ENCODE assay signal across 9 cellular contexts in the genomic region with DNA sequence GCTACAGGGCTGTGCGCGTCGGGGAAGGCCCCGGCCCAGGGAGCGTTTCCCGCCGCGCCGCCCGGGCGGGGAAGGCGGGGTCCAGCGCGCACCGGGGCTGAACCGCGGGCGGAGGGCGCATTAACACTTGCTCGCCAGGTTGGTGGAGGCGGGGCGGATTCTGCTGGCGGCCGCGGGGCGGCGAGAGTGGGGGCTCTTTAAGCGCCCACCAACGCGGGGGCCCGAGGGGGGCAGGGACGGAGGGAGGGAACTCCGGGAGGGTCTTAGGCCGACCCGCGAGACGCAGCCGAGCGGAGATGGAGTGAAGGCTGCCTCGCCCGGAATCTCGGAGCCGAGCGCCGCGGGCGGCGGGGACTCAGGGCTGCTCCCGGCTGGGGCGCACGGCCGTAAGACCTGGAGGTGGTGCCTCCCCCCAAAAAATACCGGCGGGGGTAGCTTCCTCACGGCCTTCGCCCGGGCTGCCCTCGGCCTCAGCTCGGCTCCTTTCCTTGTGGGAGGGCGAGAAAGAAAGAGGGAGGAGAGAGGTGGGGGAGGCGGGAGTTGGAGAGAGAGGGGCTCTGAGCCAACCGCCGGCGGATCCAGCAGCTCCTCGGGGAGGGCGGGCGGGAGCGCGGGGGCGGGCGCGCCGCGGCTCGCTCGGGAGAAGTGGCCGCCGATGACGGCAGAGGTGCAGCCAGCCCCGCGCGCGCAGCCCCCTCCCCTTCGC. TPM values are rescaled to one million over a fixed set of nuclear protein-coding genes. Genes with fewer than 3 reads are reported as not detected.
DNase-seq lines count a peak whose midpoint lies in the region; ATAC-seq and TF ChIP-seq lines count a peak whose summit lies in the region.
"Had no signal": no experiment of that assay in that cellular context is flagged by ENCODE, and none has a peak within 500 bp of the region (broad histone marks: within the 10 kb centered on the region; RNA-seq: fewer than 3 reads in every experiment).

No MANE protein-coding gene starts in this region.

- H3K4me1 ChIP-seq in Panc1 (ENCODE audit: control insufficient read depth, insufficient read depth, low read length) (no peaks in the 10 kb centered on the region), trophoblast cell (ENCODE audit: control insufficient read depth in 1 of 2, insufficient read depth in 2 of 2, low read length in 2 of 2) (peaks cover 3 to 13% of the 10 kb centered on the region in 2 experiments)

- H2BK12ac ChIP-seq in trophoblast cell (ENCODE audit: low read length) = no peak overlapping the region

- no peak overlapping the region for H4K91ac ChIP-seq in trophoblast cell (ENCODE audit: low read depth, low read length)

- peaks cover 4% of the 10 kb centered on the region; the same call in 1 of the 2 replicates for H3K36me3 ChIP-seq in Panc1 (ENCODE audit: control insufficient read depth, insufficient read depth, low read length)
- no peaks in the 10 kb centered on the region for H3K36me3 ChIP-seq in trophoblast cell (ENCODE audit: control insufficient read depth in 1 of 2, insufficient read depth in 2 of 2, low read length in 2 of 2)

- POLR2A ChIA-PET in Panc1 (lab: Charles Lee) = interaction anchor here (0.6 kb wide), 1 partner anchor 218 kb away, joined by 3 read pairs; no protein-coding TSS in a partner anchor

- intact Hi-C loops in Panc1 (cut with micrococcal nuclease; ENCODE audit: unreplicated experiment) = no loop called here

- H3K79me1 ChIP-seq in trophoblast cell (ENCODE audit: low read length) = no peaks in the 10 kb centered on the region

- H2BK120ac ChIP-seq in trophoblast cell (ENCODE audit: insufficient read depth, low read length, poor library complexity) = no peak overlapping the region

- no peak overlapping the region for H3K23ac ChIP-seq in trophoblast cell (ENCODE audit: low read length)

- H3K18ac ChIP-seq in trophoblast cell (ENCODE audit: low read length) = no peak overlapping the region

- DNase-seq in ELR (ENCODE audit: low read depth) (peak; percentile 93), Panc1 (ENCODE audit: low read depth, low spot score) (no peak), fibroblast of villous mesenchyme (ENCODE audit: low read depth) (peak; percentile 97), trophoblast cell (no peak), NCI-H2171 treated with DMSO at 0.1 percent for 48 hours (lab: John Stamatoyannopoulos, UW) (no peak), COLO829 (ENCODE audit: low spot score) (no peak)
- DNase-seq in activated CD4-positive, CD25-positive, alpha-beta regulatory T cell (lab: John Stamatoyannopoulos, UW) = no peak

- H3K4ac ChIP-seq in trophoblast cell (ENCODE audit: low read depth, low read length) = no peak overlapping the region

- H3K27me3 ChIP-seq in Panc1 (ENCODE audit: control insufficient read depth, insufficient read depth, low read length) (peaks cover 19% of the 10 kb centered on the region), trophoblast cell (ENCODE audit: insufficient read depth, low read length) (peaks cover 90% of the 10 kb centered on the region)

- no peak overlapping the region for H3K9ac ChIP-seq in trophoblast cell (ENCODE audit: low read length)

- in situ Hi-C loops in Panc1 (cut with HindIII; ENCODE audit: low pct_unique_long_range_greater_than_20kb, low sequenced_read_pairs) = no loop called here

- WGBS in trophoblast cell (ENCODE audit: extremely low coverage, insufficient coverage, insufficient read length) = no CpG with 5 or more reads among the region's 84 CpGs

- H3K4me3 ChIP-seq in Panc1 (ENCODE audit: low read depth in 2 of 2, low read length in 2 of 2) (peak overlapping the region; percentile 38 to 53), fibroblast of villous mesenchyme (ENCODE audit: low read depth, low read length) (peak overlapping the region; percentile 96), trophoblast cell (ENCODE audit: low read depth, low read length) (peak overlapping the region; percentile 27)

- H2BK5ac ChIP-seq in trophoblast cell (ENCODE audit: low read depth, low read length, poor library complexity) = no peak overlapping the region

- CTCF ChIA-PET in Panc1 (lab: Charles Lee) = no interaction called here

- peak overlapping the region; percentile 68 for H3K4me2 ChIP-seq in trophoblast cell (ENCODE audit: low read length)

- H3K14ac ChIP-seq in trophoblast cell (ENCODE audit: low read length) = no peak overlapping the region

- BruUV-seq in Panc1 (replicated peaks; lab: Mats Ljungman, UMichigan) = no TSS peak

- peak; percentile 49 for ATAC-seq in Panc1
- ATAC-seq in GM21786 (IDR thresholded peaks at IDR 0.05; ENCODE audit: unreplicated experiment) = no peak

- H4K12ac ChIP-seq in trophoblast cell (ENCODE audit: low read depth, low read length) = no peak overlapping the region

- no peaks in the 10 kb centered on the region for H3K79me2 ChIP-seq in trophoblast cell (ENCODE audit: control insufficient read depth, insufficient read depth, low read length, poor library complexity)

- H2AK5ac ChIP-seq in trophoblast cell (ENCODE audit: low read length) = no peak overlapping the region

- H2AFZ ChIP-seq in trophoblast cell (ENCODE audit: insufficient read depth, low read length, poor library complexity) = no peak overlapping the region

- H4K8ac ChIP-seq in trophoblast cell (ENCODE audit: low read depth, low read length) = no peak overlapping the region

- H3K27ac ChIP-seq in Panc1 (ENCODE audit: low read length) (no peak overlapping the region), trophoblast cell (ENCODE audit: low read depth, low read length) (no peak overlapping the region)

- TF ChIP-seq CTCF in Panc1 (IDR thresholded peaks at IDR 0.05) = no peak
- TF ChIP-seq CTCF in fibroblast of villous mesenchyme (IDR thresholded peaks at IDR 0.05; ENCODE audit: insufficient read depth, low read depth, low read length) = no peak

- H3K9me3 ChIP-seq in Panc1 (ENCODE audit: control insufficient read depth, insufficient read depth, low read depth, low read length) = no peaks in the 10 kb centered on the region
- H3K9me3 ChIP-seq in trophoblast cell (ENCODE audit: insufficient read depth, low read depth, low read length) = peaks cover 12% of the 10 kb centered on the region

RNA-seq across cellular contexts. Expression of gene FOXF1, which starts 0.4 kb away (rescaled TPM):
- total RNA-seq in Panc1 (2021; ENCODE audit: unreplicated experiment) (0.10 TPM), fibroblast of villous mesenchyme (5.2 and 10.3 TPM in 2 replicates)
- not detected for polyA plus RNA-seq in Panc1 (2012; ENCODE audit: insufficient read length)
- 0.08 and 0.11 TPM in 2 replicates for polyA plus RNA-seq in trophoblast cell (2013)
- total RNA-seq: T-helper 1 cell treated with Interleukin-12 subunit alpha and Interleukin-12 subunit beta and Interleukin-4 antibody, amounts not matched to agents 30 ng/mL and 1 ng/mL, for 36 hours had no signal

RNA-seq across cellular contexts. Expression of gene MTHFSD, which starts 45.1 kb away (rescaled TPM):
- total RNA-seq in Panc1 (2021; ENCODE audit: unreplicated experiment) (16.5 TPM), fibroblast of villous mesenchyme (11.6 and 14.7 TPM in 2 replicates)
- polyA plus RNA-seq in Panc1 (2012; ENCODE audit: insufficient read length) = 9.5 TPM
- polyA plus RNA-seq in trophoblast cell (2013) = 9.5 and 9.8 TPM in 2 replicates

RNA-seq across cellular contexts. Expression of gene FOXC2, which starts 56.7 kb away (rescaled TPM):
- total RNA-seq in Panc1 (2021; ENCODE audit: unreplicated experiment) = 14.9 TPM
- 19.8 TPM for polyA plus RNA-seq in Panc1 (2012; ENCODE audit: insufficient read length)
- total RNA-seq in fibroblast of villous mesenchyme = 0.64 TPM in 1 of 2 replicates, not detected in the other
- 1.2 TPM in 2 replicates for polyA plus RNA-seq in trophoblast cell (2013)
- total RNA-seq: T-helper 1 cell treated with Interleukin-12 subunit alpha and Interleukin-12 subunit beta and Interleukin-4 antibody, amounts not matched to agents 30 ng/mL and 1 ng/mL, for 36 hours had no signal

Comparison
In these comparisons a context has a peak if more than half of its experiments do, and no peak if none do; other contexts are left out.
1. DNase-seq: peak in ELR (single experiment) and fibroblast of villous mesenchyme (single experiment); none in Panc1 (single experiment), trophoblast cell (0 of 2), NCI-H2171 treated with DMSO at 0.1 percent for 48 hours (single experiment), activated CD4-positive, CD25-positive, alpha-beta regulatory T cell (0 of 4) and COLO829 (single experiment).
2. H3K4me3 ChIP-seq: peak in every context shown above with its lines; median percentile 96 in fibroblast of villous mesenchyme; 46 in Panc1; 27 in trophoblast cell.